1 cellular context compared by ENCODE assay signal in the genomic region with DNA sequence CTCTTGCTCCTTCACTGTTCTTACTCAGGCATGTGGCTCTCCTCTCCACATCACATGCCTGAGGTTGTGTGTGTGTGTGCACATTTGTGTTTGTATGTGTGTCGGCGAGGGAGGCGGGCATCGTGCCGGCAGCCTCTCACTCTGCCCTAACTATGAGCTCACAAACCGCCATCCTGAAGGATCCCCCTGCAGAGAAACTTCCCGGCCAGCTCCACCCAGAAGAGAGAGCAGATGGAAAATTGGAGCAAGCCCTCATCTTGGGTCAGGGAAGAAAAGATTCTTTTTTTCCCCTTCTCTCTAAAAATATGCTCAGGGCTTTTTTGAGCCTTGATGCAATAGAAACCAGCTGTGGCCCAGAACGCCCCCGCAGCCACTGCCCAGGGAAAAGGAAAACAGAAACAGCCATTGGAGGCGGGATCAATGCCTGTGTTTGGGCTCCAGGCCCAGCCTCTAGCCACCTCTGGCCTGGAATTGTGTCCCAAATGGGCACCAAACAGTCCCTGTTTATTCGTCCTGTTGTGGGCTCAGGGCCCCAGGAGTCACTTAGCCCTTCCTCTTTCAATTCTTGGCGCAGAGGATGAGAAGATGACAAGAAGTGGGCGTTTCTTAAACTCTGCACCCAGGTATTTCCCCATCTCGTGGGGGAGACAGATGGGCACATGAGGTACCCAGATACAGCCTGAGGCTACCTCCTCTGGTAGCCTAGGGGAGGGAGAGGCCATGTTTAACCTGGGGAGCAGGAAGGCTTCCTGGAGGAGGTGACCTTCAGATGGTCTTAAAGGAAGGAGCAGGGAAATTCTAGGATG.
TF ChIP-seq lines count a peak whose summit lies in the region.

No MANE protein-coding gene starts in this region.

TF ChIP-seq in GM12878, 131 proteins besides CTCF, POLR2A, EP300 and RAD21 (continued from another document and continues in another):
- TF ChIP-seq YY1 (IDR thresholded peaks at IDR 0.05; ENCODE audit: low read depth, low read length) = no peak
- TF ChIP-seq, protein P1, sequence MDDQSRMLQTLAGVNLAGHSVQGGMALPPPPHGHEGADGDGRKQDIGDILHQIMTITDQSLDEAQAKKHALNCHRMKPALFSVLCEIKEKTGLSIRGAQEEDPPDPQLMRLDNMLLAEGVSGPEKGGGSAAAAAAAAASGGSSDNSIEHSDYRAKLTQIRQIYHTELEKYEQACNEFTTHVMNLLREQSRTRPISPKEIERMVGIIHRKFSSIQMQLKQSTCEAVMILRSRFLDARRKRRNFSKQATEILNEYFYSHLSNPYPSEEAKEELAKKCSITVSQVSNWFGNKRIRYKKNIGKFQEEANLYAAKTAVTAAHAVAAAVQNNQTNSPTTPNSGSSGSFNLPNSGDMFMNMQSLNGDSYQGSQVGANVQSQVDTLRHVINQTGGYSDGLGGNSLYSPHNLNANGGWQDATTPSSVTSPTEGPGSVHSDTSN (IDR thresholded peaks at IDR 0.05; ENCODE audit: insufficient replicate concordance, low read depth, low read length) = no peak
- TF ChIP-seq IKZF1 (conservative IDR thresholded peaks at IDR 0.05) = peak; percentile 87
- TF ChIP-seq, protein P2, sequence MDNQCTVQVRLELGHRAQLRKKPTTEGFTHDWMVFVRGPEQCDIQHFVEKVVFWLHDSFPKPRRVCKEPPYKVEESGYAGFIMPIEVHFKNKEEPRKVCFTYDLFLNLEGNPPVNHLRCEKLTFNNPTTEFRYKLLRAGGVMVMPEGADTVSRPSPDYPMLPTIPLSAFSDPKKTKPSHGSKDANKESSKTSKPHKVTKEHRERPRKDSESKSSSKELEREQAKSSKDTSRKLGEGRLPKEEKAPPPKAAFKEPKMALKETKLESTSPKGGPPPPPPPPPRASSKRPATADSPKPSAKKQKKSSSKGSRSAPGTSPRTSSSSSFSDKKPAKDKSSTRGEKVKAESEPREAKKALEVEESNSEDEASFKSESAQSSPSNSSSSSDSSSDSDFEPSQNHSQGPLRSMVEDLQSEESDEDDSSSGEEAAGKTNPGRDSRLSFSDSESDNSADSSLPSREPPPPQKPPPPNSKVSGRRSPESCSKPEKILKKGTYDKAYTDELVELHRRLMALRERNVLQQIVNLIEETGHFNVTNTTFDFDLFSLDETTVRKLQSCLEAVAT (IDR thresholded peaks at IDR 0.05) = no peak
- TF ChIP-seq SMC3 (IDR thresholded peaks at IDR 0.05; ENCODE audit: borderline replicate concordance, low read length) = no peak
- TF ChIP-seq, protein P3, sequence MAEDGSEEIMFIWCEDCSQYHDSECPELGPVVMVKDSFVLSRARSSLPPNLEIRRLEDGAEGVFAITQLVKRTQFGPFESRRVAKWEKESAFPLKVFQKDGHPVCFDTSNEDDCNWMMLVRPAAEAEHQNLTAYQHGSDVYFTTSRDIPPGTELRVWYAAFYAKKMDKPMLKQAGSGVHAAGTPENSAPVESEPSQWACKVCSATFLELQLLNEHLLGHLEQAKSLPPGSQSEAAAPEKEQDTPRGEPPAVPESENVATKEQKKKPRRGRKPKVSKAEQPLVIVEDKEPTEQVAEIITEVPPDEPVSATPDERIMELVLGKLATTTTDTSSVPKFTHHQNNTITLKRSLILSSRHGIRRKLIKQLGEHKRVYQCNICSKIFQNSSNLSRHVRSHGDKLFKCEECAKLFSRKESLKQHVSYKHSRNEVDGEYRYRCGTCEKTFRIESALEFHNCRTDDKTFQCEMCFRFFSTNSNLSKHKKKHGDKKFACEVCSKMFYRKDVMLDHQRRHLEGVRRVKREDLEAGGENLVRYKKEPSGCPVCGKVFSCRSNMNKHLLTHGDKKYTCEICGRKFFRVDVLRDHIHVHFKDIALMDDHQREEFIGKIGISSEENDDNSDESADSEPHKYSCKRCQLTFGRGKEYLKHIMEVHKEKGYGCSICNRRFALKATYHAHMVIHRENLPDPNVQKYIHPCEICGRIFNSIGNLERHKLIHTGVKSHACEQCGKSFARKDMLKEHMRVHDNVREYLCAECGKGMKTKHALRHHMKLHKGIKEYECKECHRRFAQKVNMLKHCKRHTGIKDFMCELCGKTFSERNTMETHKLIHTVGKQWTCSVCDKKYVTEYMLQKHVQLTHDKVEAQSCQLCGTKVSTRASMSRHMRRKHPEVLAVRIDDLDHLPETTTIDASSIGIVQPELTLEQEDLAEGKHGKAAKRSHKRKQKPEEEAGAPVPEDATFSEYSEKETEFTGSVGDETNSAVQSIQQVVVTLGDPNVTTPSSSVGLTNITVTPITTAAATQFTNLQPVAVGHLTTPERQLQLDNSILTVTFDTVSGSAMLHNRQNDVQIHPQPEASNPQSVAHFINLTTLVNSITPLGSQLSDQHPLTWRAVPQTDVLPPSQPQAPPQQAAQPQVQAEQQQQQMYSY (CRISPR knock-in tag; IDR thresholded peaks at IDR 0.05) = no peak
- no peak for TF ChIP-seq TCF3 (IDR thresholded peaks at IDR 0.05; ENCODE audit: borderline replicate concordance, insufficient read depth, low read depth, low read length)
- no peak for TF ChIP-seq POLR2AphosphoS2 (IDR thresholded peaks at IDR 0.05; ENCODE audit: low read depth, low read length)
- no peak for TF ChIP-seq FOS (IDR thresholded peaks at IDR 0.05; ENCODE audit: borderline replicate concordance, extremely low read depth, insufficient read length)
- TF ChIP-seq, protein P4, sequence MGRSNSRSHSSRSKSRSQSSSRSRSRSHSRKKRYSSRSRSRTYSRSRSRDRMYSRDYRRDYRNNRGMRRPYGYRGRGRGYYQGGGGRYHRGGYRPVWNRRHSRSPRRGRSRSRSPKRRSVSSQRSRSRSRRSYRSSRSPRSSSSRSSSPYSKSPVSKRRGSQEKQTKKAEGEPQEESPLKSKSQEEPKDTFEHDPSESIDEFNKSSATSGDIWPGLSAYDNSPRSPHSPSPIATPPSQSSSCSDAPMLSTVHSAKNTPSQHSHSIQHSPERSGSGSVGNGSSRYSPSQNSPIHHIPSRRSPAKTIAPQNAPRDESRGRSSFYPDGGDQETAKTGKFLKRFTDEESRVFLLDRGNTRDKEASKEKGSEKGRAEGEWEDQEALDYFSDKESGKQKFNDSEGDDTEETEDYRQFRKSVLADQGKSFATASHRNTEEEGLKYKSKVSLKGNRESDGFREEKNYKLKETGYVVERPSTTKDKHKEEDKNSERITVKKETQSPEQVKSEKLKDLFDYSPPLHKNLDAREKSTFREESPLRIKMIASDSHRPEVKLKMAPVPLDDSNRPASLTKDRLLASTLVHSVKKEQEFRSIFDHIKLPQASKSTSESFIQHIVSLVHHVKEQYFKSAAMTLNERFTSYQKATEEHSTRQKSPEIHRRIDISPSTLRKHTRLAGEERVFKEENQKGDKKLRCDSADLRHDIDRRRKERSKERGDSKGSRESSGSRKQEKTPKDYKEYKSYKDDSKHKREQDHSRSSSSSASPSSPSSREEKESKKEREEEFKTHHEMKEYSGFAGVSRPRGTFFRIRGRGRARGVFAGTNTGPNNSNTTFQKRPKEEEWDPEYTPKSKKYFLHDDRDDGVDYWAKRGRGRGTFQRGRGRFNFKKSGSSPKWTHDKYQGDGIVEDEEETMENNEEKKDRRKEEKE (IDR thresholded peaks at IDR 0.05) = no peak
- no peak for TF ChIP-seq CBX3 (IDR thresholded peaks at IDR 0.05; ENCODE audit: borderline replicate concordance, low read depth)
- TF ChIP-seq HDAC2 (IDR thresholded peaks at IDR 0.05) = no peak
- TF ChIP-seq KLF5 (IDR thresholded peaks at IDR 0.05; ENCODE audit: partially characterized antibody) = no peak
- TF ChIP-seq NFXL1 (IDR thresholded peaks at IDR 0.05; ENCODE audit: borderline replicate concordance) = no peak
- no peak for TF ChIP-seq PML (IDR thresholded peaks at IDR 0.05; ENCODE audit: low read length)
- no peak for TF ChIP-seq RB1 (IDR thresholded peaks at IDR 0.05; ENCODE audit: borderline replicate concordance)
- no peak for TF ChIP-seq BMI1 (IDR thresholded peaks at IDR 0.05; ENCODE audit: borderline replicate concordance)
- TF ChIP-seq FOXK2 (IDR thresholded peaks at IDR 0.05) = no peak
- TF ChIP-seq POLR2AphosphoS5 (IDR thresholded peaks at IDR 0.05; ENCODE audit: low read length) = no peak
- TF ChIP-seq, protein P5, sequence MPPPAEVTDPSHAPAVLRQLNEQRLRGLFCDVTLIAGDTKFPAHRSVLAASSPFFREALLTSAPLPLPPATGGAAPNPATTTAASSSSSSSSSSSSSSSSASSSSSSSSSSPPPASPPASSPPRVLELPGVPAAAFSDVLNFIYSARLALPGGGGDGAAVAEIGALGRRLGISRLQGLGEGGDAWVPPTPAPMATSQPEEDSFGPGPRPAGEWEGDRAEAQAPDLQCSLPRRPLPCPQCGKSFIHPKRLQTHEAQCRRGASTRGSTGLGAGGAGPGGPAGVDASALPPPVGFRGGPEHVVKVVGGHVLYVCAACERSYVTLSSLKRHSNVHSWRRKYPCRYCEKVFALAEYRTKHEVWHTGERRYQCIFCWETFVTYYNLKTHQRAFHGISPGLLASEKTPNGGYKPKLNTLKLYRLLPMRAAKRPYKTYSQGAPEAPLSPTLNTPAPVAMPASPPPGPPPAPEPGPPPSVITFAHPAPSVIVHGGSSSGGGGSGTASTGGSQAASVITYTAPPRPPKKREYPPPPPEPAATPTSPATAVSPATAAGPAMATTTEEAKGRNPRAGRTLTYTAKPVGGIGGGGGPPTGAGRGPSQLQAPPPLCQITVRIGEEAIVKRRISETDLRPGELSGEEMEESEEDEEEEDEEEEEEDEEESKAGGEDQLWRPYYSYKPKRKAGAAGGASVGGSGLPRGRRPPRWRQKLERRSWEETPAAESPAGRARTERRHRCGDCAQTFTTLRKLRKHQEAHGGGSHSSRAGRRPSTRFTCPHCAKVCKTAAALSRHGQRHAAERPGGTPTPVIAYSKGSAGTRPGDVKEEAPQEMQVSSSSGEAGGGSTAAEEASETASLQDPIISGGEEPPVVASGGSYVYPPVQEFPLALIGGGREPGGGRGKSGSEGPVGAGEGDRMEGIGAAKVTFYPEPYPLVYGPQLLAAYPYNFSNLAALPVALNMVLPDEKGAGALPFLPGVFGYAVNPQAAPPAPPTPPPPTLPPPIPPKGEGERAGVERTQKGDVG (CRISPR knock-in tag; IDR thresholded peaks at IDR 0.05) = no peak
- TF ChIP-seq RUNX3 (IDR thresholded peaks at IDR 0.05; ENCODE audit: low read length) = 0 out of 2 replicates have a peak, but pooled peaks have one; percentile 12
- no peak for TF ChIP-seq NBN (IDR thresholded peaks at IDR 0.05)
- no peak for TF ChIP-seq ETV6 (conservative IDR thresholded peaks at IDR 0.05 in 1 of 2, IDR thresholded peaks at IDR 0.05 in 1 of 2; ENCODE audit: borderline replicate concordance in 1 of 2, low read depth in 1 of 2)
- peak in 1 of 2 experiments; percentile 95; a peak in 2 of 3 replicates for TF ChIP-seq EGR1 (IDR thresholded peaks at IDR 0.05; ENCODE audit: borderline replicate concordance in 1 of 2, low read depth in 2 of 2, low read length in 2 of 2)
- TF ChIP-seq, protein P6, sequence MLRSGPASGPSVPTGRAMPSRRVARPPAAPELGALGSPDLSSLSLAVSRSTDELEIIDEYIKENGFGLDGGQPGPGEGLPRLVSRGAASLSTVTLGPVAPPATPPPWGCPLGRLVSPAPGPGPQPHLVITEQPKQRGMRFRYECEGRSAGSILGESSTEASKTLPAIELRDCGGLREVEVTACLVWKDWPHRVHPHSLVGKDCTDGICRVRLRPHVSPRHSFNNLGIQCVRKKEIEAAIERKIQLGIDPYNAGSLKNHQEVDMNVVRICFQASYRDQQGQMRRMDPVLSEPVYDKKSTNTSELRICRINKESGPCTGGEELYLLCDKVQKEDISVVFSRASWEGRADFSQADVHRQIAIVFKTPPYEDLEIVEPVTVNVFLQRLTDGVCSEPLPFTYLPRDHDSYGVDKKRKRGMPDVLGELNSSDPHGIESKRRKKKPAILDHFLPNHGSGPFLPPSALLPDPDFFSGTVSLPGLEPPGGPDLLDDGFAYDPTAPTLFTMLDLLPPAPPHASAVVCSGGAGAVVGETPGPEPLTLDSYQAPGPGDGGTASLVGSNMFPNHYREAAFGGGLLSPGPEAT (IDR thresholded peaks at IDR 0.05; ENCODE audit: low read depth) = peak; percentile 58; the same call in 1 of the 2 replicates
- TF ChIP-seq, protein P7, sequence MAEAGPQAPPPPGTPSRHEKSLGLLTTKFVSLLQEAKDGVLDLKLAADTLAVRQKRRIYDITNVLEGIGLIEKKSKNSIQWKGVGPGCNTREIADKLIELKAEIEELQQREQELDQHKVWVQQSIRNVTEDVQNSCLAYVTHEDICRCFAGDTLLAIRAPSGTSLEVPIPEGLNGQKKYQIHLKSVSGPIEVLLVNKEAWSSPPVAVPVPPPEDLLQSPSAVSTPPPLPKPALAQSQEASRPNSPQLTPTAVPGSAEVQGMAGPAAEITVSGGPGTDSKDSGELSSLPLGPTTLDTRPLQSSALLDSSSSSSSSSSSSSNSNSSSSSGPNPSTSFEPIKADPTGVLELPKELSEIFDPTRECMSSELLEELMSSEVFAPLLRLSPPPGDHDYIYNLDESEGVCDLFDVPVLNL (IDR thresholded peaks at IDR 0.05; ENCODE audit: low read depth, low read length) = no peak
- TF ChIP-seq SPI1 (IDR thresholded peaks at IDR 0.05; ENCODE audit: borderline replicate concordance, insufficient read depth, low read depth, low read length) = peak; percentile 61; the same call in 1 of the 2 replicates
- no peak for TF ChIP-seq CEBPB (IDR thresholded peaks at IDR 0.05; ENCODE audit: borderline replicate concordance in 1 of 2, low read depth in 2 of 2, low read length in 2 of 2)
- no peak for TF ChIP-seq ZNF384 (IDR thresholded peaks at IDR 0.05; ENCODE audit: borderline replicate concordance, low read depth, low read length)
- TF ChIP-seq, protein P8, sequence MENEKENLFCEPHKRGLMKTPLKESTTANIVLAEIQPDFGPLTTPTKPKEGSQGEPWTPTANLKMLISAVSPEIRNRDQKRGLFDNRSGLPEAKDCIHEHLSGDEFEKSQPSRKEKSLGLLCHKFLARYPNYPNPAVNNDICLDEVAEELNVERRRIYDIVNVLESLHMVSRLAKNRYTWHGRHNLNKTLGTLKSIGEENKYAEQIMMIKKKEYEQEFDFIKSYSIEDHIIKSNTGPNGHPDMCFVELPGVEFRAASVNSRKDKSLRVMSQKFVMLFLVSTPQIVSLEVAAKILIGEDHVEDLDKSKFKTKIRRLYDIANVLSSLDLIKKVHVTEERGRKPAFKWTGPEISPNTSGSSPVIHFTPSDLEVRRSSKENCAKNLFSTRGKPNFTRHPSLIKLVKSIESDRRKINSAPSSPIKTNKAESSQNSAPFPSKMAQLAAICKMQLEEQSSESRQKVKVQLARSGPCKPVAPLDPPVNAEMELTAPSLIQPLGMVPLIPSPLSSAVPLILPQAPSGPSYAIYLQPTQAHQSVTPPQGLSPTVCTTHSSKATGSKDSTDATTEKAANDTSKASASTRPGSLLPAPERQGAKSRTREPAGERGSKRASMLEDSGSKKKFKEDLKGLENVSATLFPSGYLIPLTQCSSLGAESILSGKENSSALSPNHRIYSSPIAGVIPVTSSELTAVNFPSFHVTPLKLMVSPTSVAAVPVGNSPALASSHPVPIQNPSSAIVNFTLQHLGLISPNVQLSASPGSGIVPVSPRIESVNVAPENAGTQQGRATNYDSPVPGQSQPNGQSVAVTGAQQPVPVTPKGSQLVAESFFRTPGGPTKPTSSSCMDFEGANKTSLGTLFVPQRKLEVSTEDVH (IDR thresholded peaks at IDR 0.05; ENCODE audit: low read depth, partially characterized antibody) = no peak
- no peak for TF ChIP-seq TAF1 (IDR thresholded peaks at IDR 0.05; ENCODE audit: borderline replicate concordance, low read depth, low read length)
- TF ChIP-seq TBL1XR1 (IDR thresholded peaks at IDR 0.05; ENCODE audit: low read depth, low read length) = no peak
- no peak for TF ChIP-seq RBBP5 (conservative IDR thresholded peaks at IDR 0.05)
